8 cellular contexts compared by ENCODE assay signal in genomic region chr1:165592945-165593823, GRCh38. TPM values are rescaled to one million over a fixed set of nuclear protein-coding genes. Genes with fewer than 3 reads are reported as not detected.
DNase-seq lines count a peak whose midpoint lies in the region; ATAC-seq, FAIRE-seq and TF ChIP-seq lines count a peak whose summit lies in the region.

No MANE protein-coding gene starts in this region.

- H3K9me3 ChIP-seq in CD4-positive, CD25-positive, alpha-beta regulatory T cell (ENCODE audit: control insufficient read depth in 2 of 2, low read length in 2 of 2), result no peaks in the 10 kb centered on the region
- no peaks in the 10 kb centered on the region for H3K9me3 ChIP-seq in K562 (replicated peaks; ENCODE audit: control insufficient read depth, insufficient read depth, low read depth, low read length)

- TF ChIP-seq CTCF in K562 (IDR thresholded peaks at IDR 0.05 in 2 of 3, conservative IDR thresholded peaks at IDR 0.05 in 1 of 3; ENCODE audit: insufficient read depth in 2 of 3, low read depth in 1 of 3, low read length in 3 of 3), result peak; percentile 83 to 98 (median 90)

- FAIRE-seq in TTC549 (lab: Jason Lieb, UNC), result peak; percentile 99
- peak; percentile 92 for FAIRE-seq in K562 (lab: Jason Lieb, UNC)

- H3K4me3 ChIP-seq in CD4-positive, CD25-positive, alpha-beta regulatory T cell (ENCODE audit: low read depth, low read length), result no peak overlapping the region
- H3K4me3 ChIP-seq in K562, result no peak overlapping the region

- H3K9me3 Mint-ChIP-seq in CD4-positive, CD25-positive, alpha-beta regulatory T cell, result peaks cover 0 to 1% (median 0%) of the 10 kb centered on the region in 7 donors

- no peaks in the 10 kb centered on the region for H3K9me1 ChIP-seq in K562 (ENCODE audit: control insufficient read depth, insufficient read depth, low read length)

- no peak overlapping the region for H3K27ac ChIP-seq in CD4-positive, CD25-positive, alpha-beta regulatory T cell (ENCODE audit: insufficient read depth, low read length, poor library complexity, severe bottlenecking)
- H3K27ac ChIP-seq in K562 (ENCODE audit: extremely low read depth, low read depth, low read length), result no peak overlapping the region

- peak in 1 of 2 donors; percentile 56 for ATAC-seq in CD4-positive, CD25-positive, alpha-beta regulatory T cell (ENCODE audit: low read depth in 2 of 2)
- ATAC-seq in GM21717 (IDR thresholded peaks at IDR 0.05; ENCODE audit: unreplicated experiment), result peak; percentile 40
- peak; percentile 71 for ATAC-seq in K562
- ATAC-seq in GM19397 (IDR thresholded peaks at IDR 0.05; ENCODE audit: unreplicated experiment), result no peak

- H3K4me2 ChIP-seq in K562 (ENCODE audit: insufficient read depth, low read length), result no peak overlapping the region

- no TSS peak for BruUV-seq in K562 (replicated peaks; lab: Mats Ljungman, UMichigan)

- H3K4me1 Mint-ChIP-seq in CD4-positive, CD25-positive, alpha-beta regulatory T cell, result peaks cover 13 to 20% (median 14%) of the 10 kb centered on the region in 4 donors

- DNase-seq in CD4-positive, CD25-positive, alpha-beta regulatory T cell, result peak; percentile 68 to 78 (median 74)
- DNase-seq in NCI-H187 treated with DMSO at 0.1 percent for 48 hours (lab: John Stamatoyannopoulos, UW), result peak; percentile 55
- DNase-seq in K562 (ENCODE audit: extremely low read depth in 1 of 4, low spot score in 3 of 4), result peak; percentile 71 to 84 (median 80)
- peak; percentile 73 for DNase-seq in iPS-NIHi7 (ENCODE audit: extremely low spot score)
- DNase-seq in stimulated activated CD4-positive, alpha-beta T cell treated with anti-CD3 and anti-CD28 coated beads, Interleukin-12 subunit alpha, Interleukin-12 subunit beta, amount 100 ng/mL, for 48 hours (ENCODE audit: low read depth in 2 of 3, low spot score in 1 of 3), result peak; percentile 56 to 92 (median 59)

- in situ Hi-C loops in K562 (cut with MboI), result loop anchor here (25.0 kb wide), 1 partner anchor 456 kb away; no protein-coding TSS in a partner anchor

- TF ChIP-seq RAD21 in K562 (CRISPR knock-in tag; conservative IDR thresholded peaks at IDR 0.05 in 1 of 2, IDR thresholded peaks at IDR 0.05 in 1 of 2), result peak; percentile 93 to 94

- CTCF ChIA-PET in K562 (lab: Yijun Ruan, JAX; ENCODE audit: low intra/inter-chr PET ratio), result interaction anchor here (0.8 to 2.1 kb wide), 12 partner anchors 125 to 479 kb away, joined by 3 to 27 read pairs (median 4); no protein-coding TSS in a partner anchor

- no peaks in the 10 kb centered on the region for H3K79me2 ChIP-seq in K562 (ENCODE audit: control insufficient read depth, insufficient read depth, low read length)

- POLR2A ChIA-PET in K562 (lab: Yijun Ruan, JAX), result no interaction called here

- H3K27me3 ChIP-seq in CD4-positive, CD25-positive, alpha-beta regulatory T cell (ENCODE audit: control insufficient read depth, insufficient read depth, low read length), result peaks cover 57% of the 10 kb centered on the region
- peaks cover 4 to 5% of the 10 kb centered on the region in 2 experiments; a peak in 2 of 5 replicates for H3K27me3 ChIP-seq in K562 (ENCODE audit: control insufficient read depth in 2 of 2, insufficient read depth in 2 of 2, low read length in 2 of 2)

- no peak overlapping the region for H3K9ac ChIP-seq in K562 (ENCODE audit: insufficient read depth in 1 of 2, low read depth in 2 of 2, low read length in 2 of 2)

- peaks cover 22% of the 10 kb centered on the region for H3K4me1 ChIP-seq in CD4-positive, CD25-positive, alpha-beta regulatory T cell (ENCODE audit: control insufficient read depth, insufficient read depth, low read length, poor library complexity, severe bottlenecking)
- H3K4me1 ChIP-seq in K562 (replicated peaks in 1 of 2; ENCODE audit: control insufficient read depth in 2 of 2, insufficient read depth in 2 of 2, low read length in 2 of 2), result peaks cover 3% of the 10 kb centered on the region in 2 experiments; a peak in 4 of 5 replicates

- TF ChIP-seq EP300 in K562 (IDR thresholded peaks at IDR 0.05; ENCODE audit: low read length), result no peak

- H4K20me1 ChIP-seq in K562 (replicated peaks; ENCODE audit: control insufficient read depth, insufficient read depth, low read length), result no peaks in the 10 kb centered on the region

- intact Hi-C loops in K562 (cut with micrococcal nuclease), result loop anchor here (1.0 to 5.0 kb wide), 6 partner anchors 189 to 466 kb away; no protein-coding TSS in a partner anchor

- no peak overlapping the region for H3K27ac Mint-ChIP-seq in CD4-positive, CD25-positive, alpha-beta regulatory T cell

- peaks cover 75% of the 10 kb centered on the region for H3K27me3 Mint-ChIP-seq in CD4-positive, CD25-positive, alpha-beta regulatory T cell

- no peak for TF ChIP-seq POLR2A in K562 (conservative IDR thresholded peaks at IDR 0.05)

- H3K4me3 Mint-ChIP-seq in CD4-positive, CD25-positive, alpha-beta regulatory T cell, result no peak overlapping the region

- H2AFZ ChIP-seq in K562 (ENCODE audit: low read depth, low read length), result no peak overlapping the region

- WGBS in K562 (ENCODE audit: insufficient coverage, low coverage, missing lambda C conversion rate), result under 1% methylated on average over 10 of the region's 10 CpGs

- no peaks in the 10 kb centered on the region for H3K36me3 Mint-ChIP-seq in CD4-positive, CD25-positive, alpha-beta regulatory T cell

- H3K36me3 ChIP-seq in CD4-positive, CD25-positive, alpha-beta regulatory T cell (ENCODE audit: control insufficient read depth, insufficient read depth, low read length), result no peaks in the 10 kb centered on the region
- H3K36me3 ChIP-seq in K562 (ENCODE audit: control insufficient read depth, insufficient read depth, low read length), result no peaks in the 10 kb centered on the region

TF ChIP-seq in K562, 482 proteins besides CTCF, POLR2A, EP300 and RAD21 (continues in another document):
- TF ChIP-seq ERF (CRISPR knock-in tag; IDR thresholded peaks at IDR 0.05), result no peak
- no peak for TF ChIP-seq KHSRP (IDR thresholded peaks at IDR 0.05)
- peak; percentile 87 for TF ChIP-seq SMC3 (conservative IDR thresholded peaks at IDR 0.05; ENCODE audit: insufficient read depth, low read depth, low read length)
- no peak for TF ChIP-seq RBM14 (IDR thresholded peaks at IDR 0.05; ENCODE audit: borderline replicate concordance, insufficient read depth, low read depth, low read length)
- peak; percentile 91 for TF ChIP-seq DEAF1 (CRISPR knock-in tag; IDR thresholded peaks at IDR 0.05)

RNA-seq across cellular contexts. Expression of gene MGST3, which starts 37.9 kb away (rescaled TPM):
- total RNA-seq in CD4-positive, CD25-positive, alpha-beta regulatory T cell, result 37.1 TPM
- polyA plus RNA-seq in CD4-positive, CD25-positive, alpha-beta regulatory T cell, result 100 to 1,000 TPM; 133 to 190 (median 149) TPM
- total RNA-seq in K562 (2011; cell fraction: chromatin; rRNA removed; ENCODE audit: low replicate concordance), result 35.8 and 55.6 TPM in 2 replicates
- total RNA-seq in K562 (2011; cell fraction: nucleolus; rRNA removed), result 29.2 and 42.6 TPM in 2 replicates
- 66.3 and 86.9 TPM in 2 replicates for total RNA-seq in K562 (2011; cell fraction: nucleoplasm; rRNA removed)
- total RNA-seq in K562 (2014; rRNA removed) (69.9 and 70.7 TPM in 2 replicates), K562 (2014; rRNA removed; fragmentation: Illumina TruSeq; extraction: Trizol) (92.8 and 95.1 TPM in 2 replicates), K562 (2015; rRNA removed; fragmentation: Illumina TruSeq; extraction: Trizol) (99.5 and 105 TPM in 2 replicates), K562 (2021) (77.0 and 82.0 TPM in 2 replicates)
- polyA plus RNA-seq in K562 (2011; rRNA removed) (109 and 112 TPM in 2 replicates), K562 (2014; fragmentation: Illumina TruSeq; extraction: Trizol) (82.0 and 98.7 TPM in 2 replicates), K562 (2014; fragmentation: Nextera tagmentation; extraction: Ambion mirVana) (100 to 1,000 TPM; 255 to 287 TPM), K562 (2014; rRNA removed) (121 and 157 TPM in 2 replicates)
- 137 and 139 TPM in 2 replicates for polyA plus RNA-seq in K562 (2011; cell fraction: cytosol; rRNA removed)
- 105 and 159 TPM in 2 replicates for polyA plus RNA-seq in K562 (2011; cell fraction: nucleus; rRNA removed)
- polyA plus RNA-seq in K562 (2012), result 151 and 161 TPM in 2 replicates
- 30.3 and 34.9 TPM in 2 replicates for polyA minus RNA-seq in K562 (2011; rRNA and poly(A)+ RNA removed)
- 20.8 and 22.8 TPM in 2 replicates for polyA minus RNA-seq in K562 (2011; cell fraction: cytosol; rRNA and poly(A)+ RNA removed)
- 12.7 and 27.3 TPM in 2 replicates for polyA minus RNA-seq in K562 (2011; cell fraction: nucleus; rRNA and poly(A)+ RNA removed)

RNA-seq across cellular contexts. Expression of gene LRRC52, which starts 49.4 kb away (rescaled TPM):
- not detected for total RNA-seq in CD4-positive, CD25-positive, alpha-beta regulatory T cell
- not detected for polyA plus RNA-seq in CD4-positive, CD25-positive, alpha-beta regulatory T cell
- total RNA-seq in K562 (2011; cell fraction: chromatin; rRNA removed; ENCODE audit: low replicate concordance), result not detected in 2 replicates
- total RNA-seq in K562 (2011; cell fraction: nucleolus; rRNA removed), result not detected in 2 replicates
- total RNA-seq in K562 (2011; cell fraction: nucleoplasm; rRNA removed), result not detected in 2 replicates
- not detected in 2 replicates for total RNA-seq in K562 (2014; rRNA removed)
- total RNA-seq in K562 (2014; rRNA removed; fragmentation: Illumina TruSeq; extraction: Trizol), result not detected in 2 replicates
- not detected in 2 replicates for total RNA-seq in K562 (2015; rRNA removed; fragmentation: Illumina TruSeq; extraction: Trizol)
- total RNA-seq in K562 (2021), result not detected in 2 replicates
- polyA plus RNA-seq in K562 (2011; rRNA removed), result not detected in 2 replicates
- polyA plus RNA-seq in K562 (2011; cell fraction: cytosol; rRNA removed), result not detected in 2 replicates
- polyA plus RNA-seq in K562 (2011; cell fraction: nucleus; rRNA removed), result not detected in 2 replicates
- not detected in 2 replicates for polyA plus RNA-seq in K562 (2012)
- polyA plus RNA-seq in K562 (2014; fragmentation: Illumina TruSeq; extraction: Trizol), result not detected in 2 replicates
- polyA plus RNA-seq in K562 (2014; fragmentation: Nextera tagmentation; extraction: Ambion mirVana), result not detected
- not detected in 2 replicates for polyA plus RNA-seq in K562 (2014; rRNA removed)
- not detected in 2 replicates for polyA minus RNA-seq in K562 (2011; rRNA and poly(A)+ RNA removed)
- polyA minus RNA-seq in K562 (2011; cell fraction: cytosol; rRNA and poly(A)+ RNA removed), result not detected in 2 replicates
- not detected in 2 replicates for polyA minus RNA-seq in K562 (2011; cell fraction: nucleus; rRNA and poly(A)+ RNA removed)
